25 cellular contexts compared by ENCODE assay signal in genomic region chr7:27889800-27890199, GRCh38.
DNase-seq lines count a peak whose midpoint lies in the region; FAIRE-seq and TF ChIP-seq lines count a peak whose summit lies in the region.
"Had no signal": no experiment of that assay in that cellular context is flagged by ENCODE, and none has a peak within 500 bp of the region (broad histone marks: within the 10 kb centered on the region; RNA-seq: fewer than 3 reads in every experiment).

No MANE protein-coding gene starts in this region.

- peak overlapping the region; percentile 37; the same call in 1 of the 2 replicates for H3K4me2 ChIP-seq in MM.1S (ENCODE audit: low read depth, low read length)

- 0 out of 2 replicates have a peak, but pooled peaks cover 7% of the 10 kb centered on the region for H3F3A ChIP-seq in MM.1S (ENCODE audit: insufficient read depth, low read length)

- FAIRE-seq in bronchial epithelial cell (lab: Jason Lieb, UNC) (no peak), frontal cortex (lab: Jason Lieb, UNC) (no peak), D721Med (lab: Jason Lieb, UNC) (no peak)
- FAIRE-seq: G401.6, HTR-8/SVneo, K562, RCC 7860 had no signal

- H3K9me3 Mint-ChIP-seq in type B pancreatic cell: no peaks in the 10 kb centered on the region

- H3K4me3 ChIP-seq in MM.1S (ENCODE audit: low read length) (no peak overlapping the region), bronchial epithelial cell (ENCODE audit: low read depth, low read length) (no peak overlapping the region)
- H3K4me3 ChIP-seq: K562, SJSA1 had no signal

- H3K9me2 ChIP-seq in MM.1S (replicated peaks; ENCODE audit: insufficient read depth, low read length): no peaks in the 10 kb centered on the region

- H3K4me1 Mint-ChIP-seq in type B pancreatic cell (ENCODE audit: unreplicated experiment): no peaks in the 10 kb centered on the region
- H3K4me1 Mint-ChIP-seq: CD14-positive monocyte had no signal

- DNase-seq in DMS53 (lab: John Stamatoyannopoulos, UW) (peak; percentile 16), DMS53 treated with DMSO at 0.1 percent for 48 hours (lab: John Stamatoyannopoulos, UW; ENCODE audit: unreplicated experiment) (no peak), MM.1S (no peak), bronchial epithelial cell (ENCODE audit: low read depth) (peak; percentile 11), type B pancreatic cell (ENCODE audit: extremely low spot score, unreplicated experiment) (no peak), HEK293T (ENCODE audit: extremely low spot score) (no peak), frontal cortex (ENCODE audit: low spot score in 2 of 2) (no peak), D721Med (ENCODE audit: insufficient read length, low spot score) (no peak)
- DNase-seq: BE2C, Calu3, DMS153, GOT3, HCEC 1CT, NCI-H1105 treated with DMSO at 0.1 percent for 48 hours, NCI-H146, NCI-H2029, NCI-H446 treated with DMSO at 0.1 percent for 48 hours, NCI-H526 treated with DMSO at 0.1 percent for 48 hours had no signal

- no peak overlapping the region for H3K27ac ChIP-seq in MM.1S (ENCODE audit: low read length)
- H3K27ac ChIP-seq: 22Rv1, SJSA1 had no signal

- no peaks in the 10 kb centered on the region for H3K9me3 ChIP-seq in MM.1S (replicated peaks; ENCODE audit: insufficient read depth, low read length)
- H3K9me3 ChIP-seq: BE2C, SJSA1 had no signal

- H3K27me3 Mint-ChIP-seq in type B pancreatic cell: no peaks in the 10 kb centered on the region

- H3K27me3 ChIP-seq in MM.1S (replicated peaks; ENCODE audit: insufficient read depth, low read length): 0 out of 2 replicates have a peak, but pooled peaks cover 8% of the 10 kb centered on the region
- H3K27me3 ChIP-seq in bronchial epithelial cell (ENCODE audit: control insufficient read depth, insufficient read depth, low read length): no peaks in the 10 kb centered on the region
- H3K27me3 ChIP-seq: BE2C, SJSA1 had no signal

- H3K36me3 ChIP-seq in MM.1S (replicated peaks; ENCODE audit: insufficient read depth, low read length): no peaks in the 10 kb centered on the region
- no peaks in the 10 kb centered on the region for H3K36me3 ChIP-seq in bronchial epithelial cell (ENCODE audit: control insufficient read depth, insufficient read depth, low read length)

- TF ChIP-seq CTCF in MM.1S (IDR thresholded peaks at IDR 0.05; ENCODE audit: low read length): no peak
- no peak for TF ChIP-seq CTCF in bronchial epithelial cell (IDR thresholded peaks at IDR 0.05; ENCODE audit: insufficient read depth, low read length, severe bottlenecking)
- TF ChIP-seq CTCF in type B pancreatic cell (conservative IDR thresholded peaks at IDR 0.05): no peak
- TF ChIP-seq CTCF in D721Med (IDR thresholded peaks at IDR 0.05; ENCODE audit: insufficient read depth, missing control alignments): no peak

- H3K4me3 Mint-ChIP-seq in type B pancreatic cell: no peak overlapping the region
- H3K4me3 Mint-ChIP-seq: CD14-positive monocyte had no signal

- peak overlapping the region; percentile 57 for H3K27ac Mint-ChIP-seq in type B pancreatic cell
- H3K27ac Mint-ChIP-seq: CD14-positive monocyte had no signal

- H3K4me1 ChIP-seq in MM.1S (ENCODE audit: low read length): peaks cover 8% of the 10 kb centered on the region
- H3K4me1 ChIP-seq: BE2C had no signal

- no peak overlapping the region for H2AFZ ChIP-seq in MM.1S (ENCODE audit: low read length)

- H3K9ac ChIP-seq in MM.1S (ENCODE audit: low read length): no peak overlapping the region

- no peaks in the 10 kb centered on the region for H3K36me3 Mint-ChIP-seq in type B pancreatic cell

- CTCF ChIA-PET in HEK293T (lab: Yijun Ruan, JAX): no interaction called here

- POLR2A ChIA-PET in HEK293T (lab: Yijun Ruan, JAX): no interaction called here

- H3K79me2 ChIP-seq in MM.1S (ENCODE audit: low read length): no peaks in the 10 kb centered on the region

- no peaks in the 10 kb centered on the region for H4K20me1 ChIP-seq in MM.1S (ENCODE audit: insufficient read depth, low read length)

TF ChIP-seq in HEK293T, 16 proteins besides CTCF, POLR2A, EP300 and RAD21:
- TF ChIP-seq ZNF384 (IDR thresholded peaks at IDR 0.05) (no peak), PKNOX1 (IDR thresholded peaks at IDR 0.05) (no peak), NFRKB (IDR thresholded peaks at IDR 0.05) (no peak), SUZ12 (IDR thresholded peaks at IDR 0.05) (no peak), CTBP1 (IDR thresholded peaks at IDR 0.05; ENCODE audit: borderline replicate concordance) (no peak), FOXK2 (IDR thresholded peaks at IDR 0.05) (no peak), LEF1 (IDR thresholded peaks at IDR 0.05; ENCODE audit: borderline replicate concordance) (no peak), FOXA1 (IDR thresholded peaks at IDR 0.05) (no peak), FOXM1 (IDR thresholded peaks at IDR 0.05; ENCODE audit: borderline replicate concordance) (no peak), BHLHE40 (IDR thresholded peaks at IDR 0.05; ENCODE audit: borderline replicate concordance) (no peak), HDGF (IDR thresholded peaks at IDR 0.05; ENCODE audit: borderline replicate concordance) (no peak), SP1 (IDR thresholded peaks at IDR 0.05) (no peak), ELF4 (IDR thresholded peaks at IDR 0.05) (no peak), ARNT (IDR thresholded peaks at IDR 0.05) (no peak), L3MBTL2 (conservative IDR thresholded peaks at IDR 0.05) (no peak), TARDBP (IDR thresholded peaks at IDR 0.05) (no peak)

Comparison
In these comparisons a context has a peak if more than half of its experiments do, and no peak if none do; other contexts are left out.
1. DNase-seq: peak in DMS53 (single experiment) and bronchial epithelial cell (single experiment); none in DMS53 treated with DMSO at 0.1 percent for 48 hours (single experiment), MM.1S (single experiment), type B pancreatic cell (single experiment), HEK293T (single experiment), frontal cortex (0 of 2) and D721Med (single experiment).